In the genomic region with DNA sequence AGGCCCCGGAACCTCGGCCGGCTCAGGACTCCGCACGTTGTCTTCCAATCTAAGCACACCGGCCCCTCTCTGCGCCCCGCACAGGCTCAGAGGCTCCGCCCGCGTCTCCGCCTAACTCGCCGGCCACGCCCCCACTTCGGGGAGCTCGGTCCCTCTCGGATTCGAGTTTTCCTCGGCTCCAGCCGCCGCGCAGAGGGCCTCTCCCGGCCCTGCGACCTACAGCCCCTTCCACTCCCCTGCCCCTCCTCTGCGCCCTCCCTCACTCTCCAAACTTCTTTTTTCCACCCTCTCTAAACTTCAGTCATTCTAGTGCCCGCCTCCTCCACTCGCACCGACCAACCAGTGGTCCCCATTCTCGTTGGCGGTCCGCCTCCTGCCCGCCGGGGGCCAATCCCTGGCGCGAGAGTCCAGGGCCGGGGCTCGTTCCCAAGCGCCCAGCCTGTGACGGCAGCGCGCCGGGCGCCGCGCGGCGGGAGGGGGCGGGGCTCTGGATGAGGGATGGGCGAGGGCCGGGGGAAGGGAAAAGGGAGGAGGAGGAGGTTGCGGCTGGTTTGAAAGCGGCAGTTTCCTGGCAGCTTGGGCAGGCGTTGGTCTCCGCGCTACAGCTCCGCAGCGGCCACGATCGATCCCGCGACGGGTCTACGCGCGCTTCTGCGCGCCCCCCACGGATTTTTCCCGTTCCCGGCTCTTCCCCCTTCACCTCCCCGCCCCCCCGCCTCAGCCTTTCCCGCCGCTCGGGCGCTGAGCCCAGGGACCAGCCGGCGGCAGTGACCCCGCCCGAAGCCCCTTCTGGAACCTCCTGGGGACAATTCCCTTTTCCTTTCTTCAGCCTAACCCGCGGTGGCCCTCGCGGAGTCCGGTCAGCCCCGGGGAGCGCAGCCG, we compare ENCODE assay signal across 8 cellular contexts. TPM values are rescaled to one million over a fixed set of nuclear protein-coding genes. Genes with fewer than 3 reads are reported as not detected.
A peak's percentile ranks its signal among the peaks of the same experiment; 100 is the strongest.
DNase-seq lines count a peak whose midpoint lies in the region; ATAC-seq and TF ChIP-seq lines count a peak whose summit lies in the region.

A gene (plus strand): TSS at position 563 of the 882 bp plus-strand sequence. CDS start 519 bp downstream, outside the sequence.

- peak within 1 kb of the TSS; percentile 92 for H3K4me3 Mint-ChIP-seq in natural killer cell treated with Interleukin-12 subunit alpha and Interleukin-12 subunit beta and Interleukin-15 and Interleukin-18, amount 100 ng/mL, for 72 hours

- H3K9me3 ChIP-seq in DND-41 (ENCODE audit: insufficient read depth, low read length, severe bottlenecking) (no peaks in the 10 kb centered on the region), RWPE2 (ENCODE audit: severe bottlenecking) (no peaks in the 10 kb centered on the region)

- peak within 1 kb of the TSS; percentile 71 for H3K4me2 ChIP-seq in DND-41 (ENCODE audit: insufficient read depth, low read length)

- H3K36me3 ChIP-seq in DND-41 (ENCODE audit: insufficient read depth, low read length) (no peaks in the 10 kb centered on the region; the same call in 1 of the 2 replicates), RWPE2 (ENCODE audit: low read depth) (no peaks in the 10 kb centered on the region)

- peaks cover 7% of the 10 kb centered on the region; the same call in 1 of the 2 replicates for H4K20me1 ChIP-seq in DND-41 (ENCODE audit: insufficient read depth, low read length)

- H3K27me3 ChIP-seq in DND-41 (ENCODE audit: insufficient read depth, low read length, poor library complexity): no peaks in the 10 kb centered on the region
- no peaks in the 10 kb centered on the region for H3K27me3 ChIP-seq in RWPE2 (ENCODE audit: insufficient read depth, poor library complexity, severe bottlenecking)

- DNase-seq in DND-41 (peak; percentile 99), GOT3 (lab: John Stamatoyannopoulos, UW) (peak; percentile 68), LNCaP clone FGC (ENCODE audit: low read depth) (peak; percentile 94), RWPE2 (ENCODE audit: low spot score) (peak; percentile 95), fibroblast of pulmonary artery (ENCODE audit: low read depth) (peak; percentile 99)
- peak; percentile 92 for DNase-seq in activated effector memory CD4-positive, alpha-beta T cell treated with Interleukin-2 at 50 U/mL for 16 hours
- peak; percentile 93 for DNase-seq in natural killer cell treated with Interleukin-12 subunit alpha and Interleukin-12 subunit beta and Interleukin-15 and Interleukin-18, amount 100 ng/mL, for 72 hours (ENCODE audit: low spot score)
- DNase-seq in stimulated activated naive CD4-positive, alpha-beta T cell treated with Interleukin-2 at 50 U/mL for 16 hours (lab: John Stamatoyannopoulos, UW): peak; percentile 93

- peak within 1 kb of the TSS; percentile 91 for H3K9ac ChIP-seq in DND-41 (ENCODE audit: low read depth, low read length)

- H3K27ac ChIP-seq in DND-41 (ENCODE audit: low read length) (peak within 1 kb of the TSS; percentile 81), RWPE2 (ENCODE audit: poor library complexity, severe bottlenecking) (peak within 1 kb of the TSS; percentile 55)

- TF ChIP-seq CTCF in DND-41 (IDR thresholded peaks at IDR 0.05; ENCODE audit: borderline replicate concordance, extremely low read depth, low read length, poor library complexity, severe bottlenecking): no peak
- TF ChIP-seq CTCF in LNCaP clone FGC (IDR thresholded peaks at IDR 0.05; ENCODE audit: control insufficient read depth, extremely low read depth, insufficient read depth): no peak
- TF ChIP-seq CTCF in RWPE2 (IDR thresholded peaks at IDR 0.05; ENCODE audit: poor library complexity, severe bottlenecking): no peak
- TF ChIP-seq CTCF in fibroblast of pulmonary artery (IDR thresholded peaks at IDR 0.05; ENCODE audit: low read length, missing control alignments): no peak

- peak; percentile 94 for ATAC-seq in DND-41 (ENCODE audit: insufficient read depth, low read depth)
- peak; percentile 81 for ATAC-seq in RWPE2 (ENCODE audit: low read depth)
- peak; percentile 98 to 99 for ATAC-seq in natural killer cell treated with Interleukin-12 subunit alpha and Interleukin-12 subunit beta and Interleukin-15 and Interleukin-18, amount 100 ng/mL, for 72 hours

- peaks cover 46% of the 10 kb centered on the region for H3K4me1 ChIP-seq in DND-41 (ENCODE audit: insufficient read depth, low read length)
- H3K4me1 ChIP-seq in RWPE2 (ENCODE audit: insufficient read depth, poor library complexity, severe bottlenecking): peaks cover 19% of the 10 kb centered on the region

- H3K9me3 Mint-ChIP-seq in natural killer cell treated with Interleukin-12 subunit alpha and Interleukin-12 subunit beta and Interleukin-15 and Interleukin-18, amount 100 ng/mL, for 72 hours: peaks cover 3% of the 10 kb centered on the region

- peaks cover 23 to 43% of the 10 kb centered on the region in 2 donors for H3K27me3 Mint-ChIP-seq in natural killer cell treated with Interleukin-12 subunit alpha and Interleukin-12 subunit beta and Interleukin-15 and Interleukin-18, amount 100 ng/mL, for 72 hours

- peak within 1 kb of the TSS; percentile 85 for H2AFZ ChIP-seq in DND-41 (ENCODE audit: low read depth, low read length)

- no peaks in the 10 kb centered on the region for H3K36me3 Mint-ChIP-seq in natural killer cell treated with Interleukin-12 subunit alpha and Interleukin-12 subunit beta and Interleukin-15 and Interleukin-18, amount 100 ng/mL, for 72 hours

- peaks cover 15% of the 10 kb centered on the region for H3K79me2 ChIP-seq in DND-41 (ENCODE audit: insufficient read depth, low read length)

- peaks cover 17 to 24% of the 10 kb centered on the region in 2 donors for H3K4me1 Mint-ChIP-seq in natural killer cell treated with Interleukin-12 subunit alpha and Interleukin-12 subunit beta and Interleukin-15 and Interleukin-18, amount 100 ng/mL, for 72 hours (ENCODE audit: low read depth in 2 of 2)

- H3K4me3 ChIP-seq in DND-41 (ENCODE audit: low read depth in 1 of 2, low read length in 2 of 2) (peak within 1 kb of the TSS; percentile 64 to 73; a peak in 3 of 4 replicates), LNCaP clone FGC (ENCODE audit: low read depth, low read length) (peak within 1 kb of the TSS; percentile 85), RWPE2 (ENCODE audit: severe bottlenecking) (peak within 1 kb of the TSS; percentile 89), fibroblast of pulmonary artery (replicated peaks; ENCODE audit: low read depth, low read length) (peak within 1 kb of the TSS; percentile 74)

- H3K27ac Mint-ChIP-seq in natural killer cell treated with Interleukin-12 subunit alpha and Interleukin-12 subunit beta and Interleukin-15 and Interleukin-18, amount 100 ng/mL, for 72 hours: peak within 1 kb of the TSS; percentile 10 to 36

RNA-seq across cellular contexts. Expression of the gene that starts here (rescaled TPM):
- total RNA-seq in natural killer cell treated with Interleukin-12 subunit alpha and Interleukin-12 subunit beta and Interleukin-15 and Interleukin-18, amount 100 ng/mL, for 72 hours: 1 to 10 TPM; 1.5 to 3.5 TPM

Comparison
In these comparisons a context has a peak if more than half of its experiments do, and no peak if none do; other contexts are left out.
1. Peak in every context shown above with its lines: DNase-seq, ATAC-seq, H3K4me3 ChIP-seq and H3K27ac ChIP-seq.